8 cellular contexts compared by ENCODE assay signal in the genomic region with DNA sequence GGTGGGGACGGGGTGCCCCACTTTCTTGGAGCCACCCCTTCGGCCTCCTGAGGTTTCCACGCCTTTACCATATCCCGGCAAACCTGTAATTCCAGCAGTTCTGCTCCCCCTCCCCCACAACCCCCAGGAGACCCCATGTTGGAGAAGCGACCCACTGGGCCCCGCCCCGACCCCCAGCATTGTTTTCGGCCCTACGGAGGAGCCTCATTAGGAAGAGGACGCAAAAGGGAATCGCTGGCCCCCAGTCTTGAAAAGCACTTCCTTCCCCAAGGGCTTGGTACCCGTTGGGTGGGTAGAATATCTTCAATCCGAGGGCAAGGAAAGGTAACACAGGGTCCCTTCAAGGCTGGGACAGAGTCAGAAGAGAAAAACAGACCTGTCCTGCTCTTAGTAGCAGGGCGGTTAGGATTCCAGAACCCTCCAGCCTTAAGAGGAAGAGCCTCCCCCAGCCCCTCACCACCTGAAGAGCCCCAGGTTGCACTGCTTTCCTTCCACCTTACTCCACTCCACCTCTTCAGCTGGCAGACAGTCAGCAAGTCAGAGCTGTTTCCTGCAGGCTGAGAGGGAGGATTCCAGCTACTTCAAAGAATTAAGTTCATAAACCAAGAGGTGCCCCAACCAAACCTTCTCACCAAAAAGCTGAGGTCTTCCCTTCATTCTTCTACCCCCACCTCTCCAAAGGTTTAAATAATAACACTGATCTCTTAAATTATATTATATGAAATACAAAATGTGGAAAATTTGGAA. TPM values are rescaled to one million over a fixed set of nuclear protein-coding genes. Genes with fewer than 3 reads are reported as not detected.
DNase-seq lines count a peak whose midpoint lies in the region; ATAC-seq and TF ChIP-seq lines count a peak whose summit lies in the region.

No MANE protein-coding gene starts in this region.

- peak overlapping the region; percentile 71 for H3K27ac ChIP-seq in psoas muscle

- intact Hi-C loops in psoas muscle (cut with DNase I): loop anchor here (1.0 to 5.0 kb wide), 2 partner anchors 34 to 42 kb away; no protein-coding TSS in a partner anchor

- H3K4me3 ChIP-seq in WI38 (ENCODE audit: low read depth, low read length) (peak overlapping the region; percentile 74), fibroblast of villous mesenchyme (ENCODE audit: low read depth, low read length) (peak overlapping the region; percentile 68), psoas muscle (peak overlapping the region; percentile 97)

- H3K9me3 ChIP-seq in psoas muscle: no peaks in the 10 kb centered on the region

- peaks cover 37% of the 10 kb centered on the region for H3K4me1 ChIP-seq in psoas muscle

- peaks cover 3 to 35% of the 10 kb centered on the region in 2 donors for H3K36me3 ChIP-seq in psoas muscle (ENCODE audit: insufficient read depth in 1 of 2, low read depth in 1 of 2)

- DNase-seq in ELF-1 (ENCODE audit: low read depth, low spot score) (peak; percentile 52), fibroblast of villous mesenchyme (ENCODE audit: low read depth) (no peak), psoas muscle (no peak), amygdala (lab: John Stamatoyannopoulos, UW) (no peak)
- DNase-seq in activated CD4-positive, alpha-beta T cell treated with anti-CD3 and anti-CD28 coated beads for 48 hours: no peak

- 19 to 34% (median 22%) methylated on average over 13 to 14 of the region's 14 CpGs for WGBS in psoas muscle, 3 donors

- H3K27me3 ChIP-seq in psoas muscle (ENCODE audit: insufficient read depth in 3 of 3, low read length in 2 of 3): no peaks in the 10 kb centered on the region

- no peak for ATAC-seq in psoas muscle
- no peak for ATAC-seq in GM19463 (IDR thresholded peaks at IDR 0.05; ENCODE audit: unreplicated experiment)
- no peak for ATAC-seq in HG02840 (IDR thresholded peaks at IDR 0.05; ENCODE audit: low FRiP score, unreplicated experiment)

- no peak for TF ChIP-seq CTCF in WI38 (IDR thresholded peaks at IDR 0.05; ENCODE audit: low read depth, low read length)
- no peak for TF ChIP-seq CTCF in fibroblast of villous mesenchyme (IDR thresholded peaks at IDR 0.05; ENCODE audit: insufficient read depth, low read depth, low read length)
- TF ChIP-seq CTCF in psoas muscle (IDR thresholded peaks at IDR 0.05): no peak

RNA-seq across cellular contexts. Expression of gene TLCD2, which starts 0.8 kb away (rescaled TPM):
- 3.5 and 3.9 TPM in 2 replicates for total RNA-seq in fibroblast of villous mesenchyme
- 1 to 10 TPM; 1.6 to 2.9 (median 1.9) TPM for total RNA-seq in psoas muscle
- polyA plus RNA-seq in psoas muscle: 1 to 10 TPM; 1.1 to 1.4 (median 1.1) TPM

RNA-seq across cellular contexts. Expression of gene WDR81, which starts 13.5 kb away (rescaled TPM):
- 26.8 and 34.5 TPM in 2 replicates for total RNA-seq in fibroblast of villous mesenchyme
- total RNA-seq in psoas muscle: 10 to 100 TPM; 15.1 to 23.7 (median 20.8) TPM
- polyA plus RNA-seq in psoas muscle: 10 to 100 TPM; 18.1 to 27.9 (median 18.5) TPM

RNA-seq across cellular contexts. Expression of gene PRPF8, which starts 26.3 kb away (rescaled TPM):
- total RNA-seq in fibroblast of villous mesenchyme (107 and 117 TPM in 2 replicates), psoas muscle (100 to 1,000 TPM; 218 to 305 (median 223) TPM)
- polyA plus RNA-seq in psoas muscle: 100 to 1,000 TPM in 1 of 3 donors, 10 to 100 TPM in 2; 84.8 to 138 (median 90.2) TPM

RNA-seq across cellular contexts. Expression of gene SERPINF2, which starts 31.7 kb away (rescaled TPM):
- total RNA-seq in fibroblast of villous mesenchyme: 0.43 TPM in 1 of 2 replicates, not detected in the other
- total RNA-seq in psoas muscle: 1 to 10 TPM in 2 of 4 donors, under 1 TPM in 2; 0.74 to 4.0 (median 2.2) TPM
- 1 to 10 TPM; 2.4 to 3.9 (median 3.7) TPM for polyA plus RNA-seq in psoas muscle

RNA-seq across cellular contexts. Expression of gene SERPINF1, which starts 50.9 kb away (rescaled TPM):
- 51.0 and 108 TPM in 2 replicates for total RNA-seq in fibroblast of villous mesenchyme
- total RNA-seq in psoas muscle: 100 to 1,000 TPM; 300 to 485 (median 454) TPM
- polyA plus RNA-seq in psoas muscle: 100 to 1,000 TPM; 236 to 500 (median 365) TPM
